1 cellular context compared by ENCODE assay signal in genomic region chr20:44735816-44736169, GRCh38.
TF ChIP-seq lines count a peak whose summit lies in the region.

No MANE protein-coding gene starts in this region.

TF ChIP-seq in GM12878, 131 proteins besides CTCF, POLR2A, EP300 and RAD21:
- TF ChIP-seq, protein P1, sequence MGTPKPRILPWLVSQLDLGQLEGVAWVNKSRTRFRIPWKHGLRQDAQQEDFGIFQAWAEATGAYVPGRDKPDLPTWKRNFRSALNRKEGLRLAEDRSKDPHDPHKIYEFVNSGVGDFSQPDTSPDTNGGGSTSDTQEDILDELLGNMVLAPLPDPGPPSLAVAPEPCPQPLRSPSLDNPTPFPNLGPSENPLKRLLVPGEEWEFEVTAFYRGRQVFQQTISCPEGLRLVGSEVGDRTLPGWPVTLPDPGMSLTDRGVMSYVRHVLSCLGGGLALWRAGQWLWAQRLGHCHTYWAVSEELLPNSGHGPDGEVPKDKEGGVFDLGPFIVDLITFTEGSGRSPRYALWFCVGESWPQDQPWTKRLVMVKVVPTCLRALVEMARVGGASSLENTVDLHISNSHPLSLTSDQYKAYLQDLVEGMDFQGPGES (IDR thresholded peaks at IDR 0.05), result no peak
- no peak for TF ChIP-seq ATF7 (IDR thresholded peaks at IDR 0.05; ENCODE audit: low read depth)
- TF ChIP-seq, protein P2, sequence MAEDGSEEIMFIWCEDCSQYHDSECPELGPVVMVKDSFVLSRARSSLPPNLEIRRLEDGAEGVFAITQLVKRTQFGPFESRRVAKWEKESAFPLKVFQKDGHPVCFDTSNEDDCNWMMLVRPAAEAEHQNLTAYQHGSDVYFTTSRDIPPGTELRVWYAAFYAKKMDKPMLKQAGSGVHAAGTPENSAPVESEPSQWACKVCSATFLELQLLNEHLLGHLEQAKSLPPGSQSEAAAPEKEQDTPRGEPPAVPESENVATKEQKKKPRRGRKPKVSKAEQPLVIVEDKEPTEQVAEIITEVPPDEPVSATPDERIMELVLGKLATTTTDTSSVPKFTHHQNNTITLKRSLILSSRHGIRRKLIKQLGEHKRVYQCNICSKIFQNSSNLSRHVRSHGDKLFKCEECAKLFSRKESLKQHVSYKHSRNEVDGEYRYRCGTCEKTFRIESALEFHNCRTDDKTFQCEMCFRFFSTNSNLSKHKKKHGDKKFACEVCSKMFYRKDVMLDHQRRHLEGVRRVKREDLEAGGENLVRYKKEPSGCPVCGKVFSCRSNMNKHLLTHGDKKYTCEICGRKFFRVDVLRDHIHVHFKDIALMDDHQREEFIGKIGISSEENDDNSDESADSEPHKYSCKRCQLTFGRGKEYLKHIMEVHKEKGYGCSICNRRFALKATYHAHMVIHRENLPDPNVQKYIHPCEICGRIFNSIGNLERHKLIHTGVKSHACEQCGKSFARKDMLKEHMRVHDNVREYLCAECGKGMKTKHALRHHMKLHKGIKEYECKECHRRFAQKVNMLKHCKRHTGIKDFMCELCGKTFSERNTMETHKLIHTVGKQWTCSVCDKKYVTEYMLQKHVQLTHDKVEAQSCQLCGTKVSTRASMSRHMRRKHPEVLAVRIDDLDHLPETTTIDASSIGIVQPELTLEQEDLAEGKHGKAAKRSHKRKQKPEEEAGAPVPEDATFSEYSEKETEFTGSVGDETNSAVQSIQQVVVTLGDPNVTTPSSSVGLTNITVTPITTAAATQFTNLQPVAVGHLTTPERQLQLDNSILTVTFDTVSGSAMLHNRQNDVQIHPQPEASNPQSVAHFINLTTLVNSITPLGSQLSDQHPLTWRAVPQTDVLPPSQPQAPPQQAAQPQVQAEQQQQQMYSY (CRISPR knock-in tag; IDR thresholded peaks at IDR 0.05), result no peak
- TF ChIP-seq, protein P3, sequence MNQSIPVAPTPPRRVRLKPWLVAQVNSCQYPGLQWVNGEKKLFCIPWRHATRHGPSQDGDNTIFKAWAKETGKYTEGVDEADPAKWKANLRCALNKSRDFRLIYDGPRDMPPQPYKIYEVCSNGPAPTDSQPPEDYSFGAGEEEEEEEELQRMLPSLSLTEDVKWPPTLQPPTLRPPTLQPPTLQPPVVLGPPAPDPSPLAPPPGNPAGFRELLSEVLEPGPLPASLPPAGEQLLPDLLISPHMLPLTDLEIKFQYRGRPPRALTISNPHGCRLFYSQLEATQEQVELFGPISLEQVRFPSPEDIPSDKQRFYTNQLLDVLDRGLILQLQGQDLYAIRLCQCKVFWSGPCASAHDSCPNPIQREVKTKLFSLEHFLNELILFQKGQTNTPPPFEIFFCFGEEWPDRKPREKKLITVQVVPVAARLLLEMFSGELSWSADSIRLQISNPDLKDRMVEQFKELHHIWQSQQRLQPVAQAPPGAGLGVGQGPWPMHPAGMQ (IDR thresholded peaks at IDR 0.05; ENCODE audit: borderline replicate concordance), result no peak
- TF ChIP-seq FOXM1 (IDR thresholded peaks at IDR 0.05; ENCODE audit: low read depth, low read length), result no peak
- no peak for TF ChIP-seq ZNF207 (IDR thresholded peaks at IDR 0.05; ENCODE audit: borderline replicate concordance)
- no peak for TF ChIP-seq ZNF687 (IDR thresholded peaks at IDR 0.05)
- no peak for TF ChIP-seq ZBED1 (IDR thresholded peaks at IDR 0.05; ENCODE audit: borderline replicate concordance)
- no peak for TF ChIP-seq POLR2AphosphoS2 (IDR thresholded peaks at IDR 0.05; ENCODE audit: low read depth, low read length)
- TF ChIP-seq CHD4 (IDR thresholded peaks at IDR 0.05), result no peak
- no peak for TF ChIP-seq SPI1 (IDR thresholded peaks at IDR 0.05; ENCODE audit: borderline replicate concordance, insufficient read depth, low read depth, low read length)
- TF ChIP-seq PML (IDR thresholded peaks at IDR 0.05; ENCODE audit: low read length), result no peak
- no peak for TF ChIP-seq SRF (IDR thresholded peaks at IDR 0.05; ENCODE audit: low read depth in 2 of 2, low read length in 2 of 2)
- TF ChIP-seq MTA2 (IDR thresholded peaks at IDR 0.05; ENCODE audit: low read depth), result no peak
- TF ChIP-seq YY1 (IDR thresholded peaks at IDR 0.05; ENCODE audit: low read depth, low read length), result no peak
- TF ChIP-seq, protein P4, sequence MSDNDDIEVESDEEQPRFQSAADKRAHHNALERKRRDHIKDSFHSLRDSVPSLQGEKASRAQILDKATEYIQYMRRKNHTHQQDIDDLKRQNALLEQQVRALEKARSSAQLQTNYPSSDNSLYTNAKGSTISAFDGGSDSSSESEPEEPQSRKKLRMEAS (IDR thresholded peaks at IDR 0.05; ENCODE audit: low read depth, low read length), result no peak
- TF ChIP-seq, protein P5, sequence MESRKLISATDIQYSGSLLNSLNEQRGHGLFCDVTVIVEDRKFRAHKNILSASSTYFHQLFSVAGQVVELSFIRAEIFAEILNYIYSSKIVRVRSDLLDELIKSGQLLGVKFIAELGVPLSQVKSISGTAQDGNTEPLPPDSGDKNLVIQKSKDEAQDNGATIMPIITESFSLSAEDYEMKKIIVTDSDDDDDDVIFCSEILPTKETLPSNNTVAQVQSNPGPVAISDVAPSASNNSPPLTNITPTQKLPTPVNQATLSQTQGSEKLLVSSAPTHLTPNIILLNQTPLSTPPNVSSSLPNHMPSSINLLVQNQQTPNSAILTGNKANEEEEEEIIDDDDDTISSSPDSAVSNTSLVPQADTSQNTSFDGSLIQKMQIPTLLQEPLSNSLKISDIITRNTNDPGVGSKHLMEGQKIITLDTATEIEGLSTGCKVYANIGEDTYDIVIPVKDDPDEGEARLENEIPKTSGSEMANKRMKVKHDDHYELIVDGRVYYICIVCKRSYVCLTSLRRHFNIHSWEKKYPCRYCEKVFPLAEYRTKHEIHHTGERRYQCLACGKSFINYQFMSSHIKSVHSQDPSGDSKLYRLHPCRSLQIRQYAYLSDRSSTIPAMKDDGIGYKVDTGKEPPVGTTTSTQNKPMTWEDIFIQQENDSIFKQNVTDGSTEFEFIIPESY (IDR thresholded peaks at IDR 0.05), result no peak
- TF ChIP-seq BCL3 (IDR thresholded peaks at IDR 0.05; ENCODE audit: borderline replicate concordance, insufficient read depth, low read depth, low read length, poor library complexity, severe bottlenecking), result no peak
- TF ChIP-seq SREBF1 (IDR thresholded peaks at IDR 0.05; ENCODE audit: low read length), result no peak
- TF ChIP-seq, protein P6, sequence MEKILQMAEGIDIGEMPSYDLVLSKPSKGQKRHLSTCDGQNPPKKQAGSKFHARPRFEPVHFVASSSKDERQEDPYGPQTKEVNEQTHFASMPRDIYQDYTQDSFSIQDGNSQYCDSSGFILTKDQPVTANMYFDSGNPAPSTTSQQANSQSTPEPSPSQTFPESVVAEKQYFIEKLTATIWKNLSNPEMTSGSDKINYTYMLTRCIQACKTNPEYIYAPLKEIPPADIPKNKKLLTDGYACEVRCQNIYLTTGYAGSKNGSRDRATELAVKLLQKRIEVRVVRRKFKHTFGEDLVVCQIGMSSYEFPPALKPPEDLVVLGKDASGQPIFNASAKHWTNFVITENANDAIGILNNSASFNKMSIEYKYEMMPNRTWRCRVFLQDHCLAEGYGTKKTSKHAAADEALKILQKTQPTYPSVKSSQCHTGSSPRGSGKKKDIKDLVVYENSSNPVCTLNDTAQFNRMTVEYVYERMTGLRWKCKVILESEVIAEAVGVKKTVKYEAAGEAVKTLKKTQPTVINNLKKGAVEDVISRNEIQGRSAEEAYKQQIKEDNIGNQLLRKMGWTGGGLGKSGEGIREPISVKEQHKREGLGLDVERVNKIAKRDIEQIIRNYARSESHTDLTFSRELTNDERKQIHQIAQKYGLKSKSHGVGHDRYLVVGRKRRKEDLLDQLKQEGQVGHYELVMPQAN (conservative IDR thresholded peaks at IDR 0.05), result no peak
